1 cellular context compared by ENCODE assay signal in genomic region chrX:113275769-113276168, GRCh38.
TF ChIP-seq lines count a peak whose summit lies in the region.

No MANE protein-coding gene starts in this region.

TF ChIP-seq in GM23338, 12 proteins besides CTCF, POLR2A, EP300 and RAD21 (continued from another document):
- TF ChIP-seq, protein P1, sequence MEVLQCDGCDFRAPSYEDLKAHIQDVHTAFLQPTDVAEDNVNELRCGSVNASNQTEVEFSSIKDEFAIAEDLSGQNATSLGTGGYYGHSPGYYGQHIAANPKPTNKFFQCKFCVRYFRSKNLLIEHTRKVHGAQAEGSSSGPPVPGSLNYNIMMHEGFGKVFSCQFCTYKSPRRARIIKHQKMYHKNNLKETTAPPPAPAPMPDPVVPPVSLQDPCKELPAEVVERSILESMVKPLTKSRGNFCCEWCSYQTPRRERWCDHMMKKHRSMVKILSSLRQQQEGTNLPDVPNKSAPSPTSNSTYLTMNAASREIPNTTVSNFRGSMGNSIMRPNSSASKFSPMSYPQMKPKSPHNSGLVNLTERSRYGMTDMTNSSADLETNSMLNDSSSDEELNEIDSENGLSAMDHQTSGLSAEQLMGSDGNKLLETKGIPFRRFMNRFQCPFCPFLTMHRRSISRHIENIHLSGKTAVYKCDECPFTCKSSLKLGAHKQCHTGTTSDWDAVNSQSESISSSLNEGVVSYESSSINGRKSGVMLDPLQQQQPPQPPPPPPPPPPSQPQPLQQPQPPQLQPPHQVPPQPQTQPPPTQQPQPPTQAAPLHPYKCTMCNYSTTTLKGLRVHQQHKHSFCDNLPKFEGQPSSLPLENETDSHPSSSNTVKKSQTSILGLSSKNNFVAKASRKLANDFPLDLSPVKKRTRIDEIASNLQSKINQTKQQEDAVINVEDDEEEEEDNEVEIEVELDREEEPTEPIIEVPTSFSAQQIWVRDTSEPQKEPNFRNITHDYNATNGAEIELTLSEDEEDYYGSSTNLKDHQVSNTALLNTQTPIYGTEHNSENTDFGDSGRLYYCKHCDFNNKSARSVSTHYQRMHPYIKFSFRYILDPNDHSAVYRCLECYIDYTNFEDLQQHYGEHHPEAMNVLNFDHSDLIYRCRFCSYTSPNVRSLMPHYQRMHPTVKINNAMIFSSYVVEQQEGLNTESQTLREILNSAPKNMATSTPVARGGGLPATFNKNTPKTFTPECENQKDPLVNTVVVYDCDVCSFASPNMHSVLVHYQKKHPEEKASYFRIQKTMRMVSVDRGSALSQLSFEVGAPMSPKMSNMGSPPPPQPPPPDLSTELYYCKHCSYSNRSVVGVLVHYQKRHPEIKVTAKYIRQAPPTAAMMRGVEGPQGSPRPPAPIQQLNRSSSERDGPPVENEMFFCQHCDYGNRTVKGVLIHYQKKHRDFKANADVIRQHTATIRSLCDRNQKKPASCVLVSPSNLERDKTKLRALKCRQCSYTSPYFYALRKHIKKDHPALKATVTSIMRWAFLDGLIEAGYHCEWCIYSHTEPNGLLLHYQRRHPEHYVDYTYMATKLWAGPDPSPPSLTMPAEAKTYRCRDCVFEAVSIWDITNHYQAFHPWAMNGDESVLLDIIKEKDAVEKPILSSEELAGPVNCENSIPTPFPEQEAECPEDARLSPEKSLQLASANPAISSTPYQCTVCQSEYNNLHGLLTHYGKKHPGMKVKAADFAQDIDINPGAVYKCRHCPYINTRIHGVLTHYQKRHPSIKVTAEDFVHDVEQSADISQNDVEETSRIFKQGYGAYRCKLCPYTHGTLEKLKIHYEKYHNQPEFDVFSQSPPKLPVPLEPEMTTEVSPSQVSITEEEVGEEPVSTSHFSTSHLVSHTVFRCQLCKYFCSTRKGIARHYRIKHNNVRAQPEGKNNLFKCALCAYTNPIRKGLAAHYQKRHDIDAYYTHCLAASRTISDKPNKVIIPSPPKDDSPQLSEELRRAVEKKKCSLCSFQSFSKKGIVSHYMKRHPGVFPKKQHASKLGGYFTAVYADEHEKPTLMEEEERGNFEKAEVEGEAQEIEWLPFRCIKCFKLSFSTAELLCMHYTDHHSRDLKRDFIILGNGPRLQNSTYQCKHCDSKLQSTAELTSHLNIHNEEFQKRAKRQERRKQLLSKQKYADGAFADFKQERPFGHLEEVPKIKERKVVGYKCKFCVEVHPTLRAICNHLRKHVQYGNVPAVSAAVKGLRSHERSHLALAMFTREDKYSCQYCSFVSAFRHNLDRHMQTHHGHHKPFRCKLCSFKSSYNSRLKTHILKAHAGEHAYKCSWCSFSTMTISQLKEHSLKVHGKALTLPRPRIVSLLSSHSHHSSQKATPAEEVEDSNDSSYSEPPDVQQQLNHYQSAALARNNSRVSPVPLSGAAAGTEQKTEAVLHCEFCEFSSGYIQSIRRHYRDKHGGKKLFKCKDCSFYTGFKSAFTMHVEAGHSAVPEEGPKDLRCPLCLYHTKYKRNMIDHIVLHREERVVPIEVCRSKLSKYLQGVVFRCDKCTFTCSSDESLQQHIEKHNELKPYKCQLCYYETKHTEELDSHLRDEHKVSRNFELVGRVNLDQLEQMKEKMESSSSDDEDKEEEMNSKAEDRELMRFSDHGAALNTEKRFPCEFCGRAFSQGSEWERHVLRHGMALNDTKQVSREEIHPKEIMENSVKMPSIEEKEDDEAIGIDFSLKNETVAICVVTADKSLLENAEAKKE (CRISPR knock-in tag; IDR thresholded peaks at IDR 0.05) = no peak
- TF ChIP-seq CREB1 (CRISPR knock-in tag; IDR thresholded peaks at IDR 0.05; ENCODE audit: low read depth) (no peak), EZH2phosphoT487 (IDR thresholded peaks at IDR 0.05; ENCODE audit: unreplicated experiment) (no peak)
- TF ChIP-seq, protein P2, sequence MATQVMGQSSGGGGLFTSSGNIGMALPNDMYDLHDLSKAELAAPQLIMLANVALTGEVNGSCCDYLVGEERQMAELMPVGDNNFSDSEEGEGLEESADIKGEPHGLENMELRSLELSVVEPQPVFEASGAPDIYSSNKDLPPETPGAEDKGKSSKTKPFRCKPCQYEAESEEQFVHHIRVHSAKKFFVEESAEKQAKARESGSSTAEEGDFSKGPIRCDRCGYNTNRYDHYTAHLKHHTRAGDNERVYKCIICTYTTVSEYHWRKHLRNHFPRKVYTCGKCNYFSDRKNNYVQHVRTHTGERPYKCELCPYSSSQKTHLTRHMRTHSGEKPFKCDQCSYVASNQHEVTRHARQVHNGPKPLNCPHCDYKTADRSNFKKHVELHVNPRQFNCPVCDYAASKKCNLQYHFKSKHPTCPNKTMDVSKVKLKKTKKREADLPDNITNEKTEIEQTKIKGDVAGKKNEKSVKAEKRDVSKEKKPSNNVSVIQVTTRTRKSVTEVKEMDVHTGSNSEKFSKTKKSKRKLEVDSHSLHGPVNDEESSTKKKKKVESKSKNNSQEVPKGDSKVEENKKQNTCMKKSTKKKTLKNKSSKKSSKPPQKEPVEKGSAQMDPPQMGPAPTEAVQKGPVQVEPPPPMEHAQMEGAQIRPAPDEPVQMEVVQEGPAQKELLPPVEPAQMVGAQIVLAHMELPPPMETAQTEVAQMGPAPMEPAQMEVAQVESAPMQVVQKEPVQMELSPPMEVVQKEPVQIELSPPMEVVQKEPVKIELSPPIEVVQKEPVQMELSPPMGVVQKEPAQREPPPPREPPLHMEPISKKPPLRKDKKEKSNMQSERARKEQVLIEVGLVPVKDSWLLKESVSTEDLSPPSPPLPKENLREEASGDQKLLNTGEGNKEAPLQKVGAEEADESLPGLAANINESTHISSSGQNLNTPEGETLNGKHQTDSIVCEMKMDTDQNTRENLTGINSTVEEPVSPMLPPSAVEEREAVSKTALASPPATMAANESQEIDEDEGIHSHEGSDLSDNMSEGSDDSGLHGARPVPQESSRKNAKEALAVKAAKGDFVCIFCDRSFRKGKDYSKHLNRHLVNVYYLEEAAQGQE (IDR thresholded peaks at IDR 0.05; ENCODE audit: unreplicated experiment) = no peak
TF ChIP-seq in GM23338: peak in this region for 0.
